1 cellular context compared by ENCODE assay signal in genomic region chr3:190036631-190037030, GRCh38.
TF ChIP-seq lines count a peak whose summit lies in the region.

No MANE protein-coding gene starts in this region.

TF ChIP-seq in WTC11, 78 proteins besides CTCF, POLR2A, EP300 and RAD21 (continued from another document):
- TF ChIP-seq ZNF512 (CRISPR knock-in tag; IDR thresholded peaks at IDR 0.05; ENCODE audit: borderline replicate concordance) (no peak), ZNF416 (CRISPR knock-in tag; IDR thresholded peaks at IDR 0.05) (no peak), CBFB (CRISPR knock-in tag; IDR thresholded peaks at IDR 0.05; ENCODE audit: low read depth) (no peak), ZNF232 (CRISPR knock-in tag; IDR thresholded peaks at IDR 0.05) (no peak), ETV6 (CRISPR knock-in tag; IDR thresholded peaks at IDR 0.05) (no peak), GTF2I (CRISPR knock-in tag; conservative IDR thresholded peaks at IDR 0.05) (no peak), KAT7 (CRISPR knock-in tag; IDR thresholded peaks at IDR 0.05; ENCODE audit: borderline replicate concordance) (no peak), TEAD1 (CRISPR knock-in tag; IDR thresholded peaks at IDR 0.05) (no peak)
- TF ChIP-seq, protein P1, sequence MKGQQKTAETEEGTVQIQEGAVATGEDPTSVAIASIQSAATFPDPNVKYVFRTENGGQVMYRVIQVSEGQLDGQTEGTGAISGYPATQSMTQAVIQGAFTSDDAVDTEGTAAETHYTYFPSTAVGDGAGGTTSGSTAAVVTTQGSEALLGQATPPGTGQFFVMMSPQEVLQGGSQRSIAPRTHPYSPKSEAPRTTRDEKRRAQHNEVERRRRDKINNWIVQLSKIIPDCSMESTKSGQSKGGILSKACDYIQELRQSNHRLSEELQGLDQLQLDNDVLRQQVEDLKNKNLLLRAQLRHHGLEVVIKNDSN (CRISPR knock-in tag; IDR thresholded peaks at IDR 0.05): no peak
- TF ChIP-seq, protein P2, sequence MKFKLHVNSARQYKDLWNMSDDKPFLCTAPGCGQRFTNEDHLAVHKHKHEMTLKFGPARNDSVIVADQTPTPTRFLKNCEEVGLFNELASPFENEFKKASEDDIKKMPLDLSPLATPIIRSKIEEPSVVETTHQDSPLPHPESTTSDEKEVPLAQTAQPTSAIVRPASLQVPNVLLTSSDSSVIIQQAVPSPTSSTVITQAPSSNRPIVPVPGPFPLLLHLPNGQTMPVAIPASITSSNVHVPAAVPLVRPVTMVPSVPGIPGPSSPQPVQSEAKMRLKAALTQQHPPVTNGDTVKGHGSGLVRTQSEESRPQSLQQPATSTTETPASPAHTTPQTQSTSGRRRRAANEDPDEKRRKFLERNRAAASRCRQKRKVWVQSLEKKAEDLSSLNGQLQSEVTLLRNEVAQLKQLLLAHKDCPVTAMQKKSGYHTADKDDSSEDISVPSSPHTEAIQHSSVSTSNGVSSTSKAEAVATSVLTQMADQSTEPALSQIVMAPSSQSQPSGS (CRISPR knock-in tag; IDR thresholded peaks at IDR 0.05; ENCODE audit: borderline replicate concordance, low read depth): no peak
